Comparison of ENCODE assay signal across 25 cellular contexts in genomic region chr12:13595536-13596450, GRCh38.
DNase-seq lines count a peak whose midpoint lies in the region; ATAC-seq, FAIRE-seq and TF ChIP-seq lines count a peak whose summit lies in the region.
"Had no signal": no experiment of that assay in that cellular context is flagged by ENCODE, and none has a peak within 500 bp of the region (broad histone marks: within the 10 kb centered on the region; RNA-seq: fewer than 3 reads in every experiment).

No MANE protein-coding gene starts in this region.

- H3K79me2 ChIP-seq in H1 (ENCODE audit: control insufficient read depth in 1 of 2, insufficient read depth in 2 of 2, low read length in 2 of 2), result no peaks in the 10 kb centered on the region
- H3K79me2 ChIP-seq: parathyroid adenoma had no signal

- CTCF ChIA-PET in H1 (lab: Charles Lee; ENCODE audit: partially characterized antibody), result interaction anchor here (0.6 to 1.6 kb wide), 8 partner anchors 11 to 497 kb away, joined by 3 to 4 read pairs (median 3); no protein-coding TSS in a partner anchor
- CTCF ChIA-PET in CD4-positive, alpha-beta memory T cell (lab: Charles Lee; ENCODE audit: partially characterized antibody), result no interaction called here

- H2AK5ac ChIP-seq in H1 (ENCODE audit: low read depth, low read length), result no peak overlapping the region; the same call in 1 of the 2 replicates
- no peak overlapping the region for H2AK5ac ChIP-seq in neuronal stem cell (ENCODE audit: low read depth, low read length)

- intact Hi-C loops in CD4-positive, alpha-beta memory T cell (cut with micrococcal nuclease), result no loop called here

- ATAC-seq in GM19397 (IDR thresholded peaks at IDR 0.05; ENCODE audit: unreplicated experiment), result no peak
- no peak for ATAC-seq in GM18870 (IDR thresholded peaks at IDR 0.05; ENCODE audit: unreplicated experiment)
- ATAC-seq: activated naive CD8-positive, alpha-beta T cell treated with anti-CD3 and anti-CD28 coated beads, Interleukin-2, amount 50 U/mL, for 24 hours; body of pancreas; CD8-positive, alpha-beta T cell; effector memory CD8-positive, alpha-beta T cell; GM12878; naive thymus-derived CD8-positive, alpha-beta T cell; SK-N-SH treated with all-trans-retinoic acid at 6 μM for 48 hours had no signal

- no peak overlapping the region for H3K56ac ChIP-seq in H1 (replicated peaks; ENCODE audit: insufficient read length, low read depth, low read length)

- H2BK5ac ChIP-seq in H1 (ENCODE audit: low read depth, low read length) (0 out of 2 replicates have a peak overlapping the region, but pooled peaks have one; percentile 83), neuronal stem cell (ENCODE audit: low read length) (no peak overlapping the region)

- H4K8ac ChIP-seq in H1 (ENCODE audit: extremely low read depth, insufficient read depth, low read length) (no peak overlapping the region), neuronal stem cell (ENCODE audit: low read depth, low read length) (no peak overlapping the region)

- 28% methylated on average over 2 of the region's 2 CpGs; no CpG with 5 or more reads in 1 of the 2 experiments for WGBS in H1 (ENCODE audit: extremely low coverage in 1 of 2, insufficient coverage in 1 of 2, insufficient read length in 1 of 2, insufficient replicate concordance in 2 of 2, low coverage in 1 of 2, low lambda C conversion rate in 2 of 2, missing lambda C conversion rate in 1 of 2), 2 experiments
- WGBS in neuronal stem cell (ENCODE audit: extremely low coverage in 2 of 2, insufficient read length in 2 of 2, insufficient replicate concordance in 1 of 2), 2 donors, result no CpG with 5 or more reads among the region's 2 CpGs

- no peak overlapping the region for H3K14ac ChIP-seq in H1 (ENCODE audit: insufficient read length)
- no peak overlapping the region for H3K14ac ChIP-seq in neuronal stem cell (ENCODE audit: low read length)

- H3K23ac ChIP-seq in H1 (ENCODE audit: insufficient read length), result no peak overlapping the region
- no peak overlapping the region for H3K23ac ChIP-seq in neuronal stem cell (ENCODE audit: low read depth, low read length, poor library complexity)

- peak overlapping the region; percentile 48 for H3K4ac ChIP-seq in H1 (replicated peaks; ENCODE audit: insufficient read length, low read depth, low read length)
- H3K4ac ChIP-seq in neuronal stem cell (ENCODE audit: low read length), result no peak overlapping the region

- no peak overlapping the region for H2BK120ac ChIP-seq in H1 (replicated peaks; ENCODE audit: low read depth, low read length)
- H2BK120ac ChIP-seq in neuronal stem cell (ENCODE audit: low read depth, low read length), result no peak overlapping the region

- no peak overlapping the region for H2AFZ ChIP-seq in H1 (ENCODE audit: low read length)
- H2AFZ ChIP-seq in neuronal stem cell (ENCODE audit: low read length), result no peak overlapping the region
- H2AFZ ChIP-seq: parathyroid adenoma had no signal

- H2BK12ac ChIP-seq in H1 (ENCODE audit: low read depth, low read length), result 0 out of 2 replicates have a peak overlapping the region, but pooled peaks have one; percentile 82
- H2BK12ac ChIP-seq in neuronal stem cell (ENCODE audit: low read length), result no peak overlapping the region

- no peak overlapping the region for H3K9ac ChIP-seq in H1 (replicated peaks in 1 of 4; ENCODE audit: extremely low read depth in 1 of 4, low read depth in 3 of 4, low read length in 3 of 4)
- H3K9ac ChIP-seq in neuronal stem cell (ENCODE audit: low read depth, low read length, poor library complexity), result peak overlapping the region; percentile 24
- H3K9ac ChIP-seq: parathyroid adenoma had no signal

- no peak overlapping the region for H3K18ac ChIP-seq in H1 (ENCODE audit: extremely low read depth, low read length)
- H3K18ac ChIP-seq in neuronal stem cell (ENCODE audit: low read length), result no peak overlapping the region

- no peak overlapping the region for H3K27ac Mint-ChIP-seq in CD4-positive, alpha-beta memory T cell
- H3K27ac Mint-ChIP-seq: activated naive CD8-positive, alpha-beta T cell treated with anti-CD3 and anti-CD28 coated beads, Interleukin-2, amount 50 U/mL, for 24 hours; CD8-positive, alpha-beta T cell; effector memory CD8-positive, alpha-beta T cell; memory B cell; naive thymus-derived CD8-positive, alpha-beta T cell; T-helper 2 cell treated with Interferon-gamma antibody and Interleukin-4, amounts not matched to agents 5 μg/mL and 100 μg/mL, for 36 hours; type B pancreatic cell had no signal

- H3K27me3 ChIP-seq in H1 (replicated peaks in 1 of 4; ENCODE audit: control insufficient read depth in 3 of 4, extremely low read depth in 1 of 4, insufficient read depth in 3 of 4, low read length in 3 of 4) (no peaks in the 10 kb centered on the region), neuronal stem cell (ENCODE audit: control insufficient read depth in 3 of 3, insufficient read depth in 3 of 3, low read depth in 1 of 3, low read length in 3 of 3) (no peaks in the 10 kb centered on the region)
- H3K27me3 ChIP-seq in CD4-positive, alpha-beta memory T cell (ENCODE audit: insufficient read depth, low read length), result no peaks in the 10 kb centered on the region
- H3K27me3 ChIP-seq: body of pancreas had no signal

- no peak overlapping the region for H4K5ac ChIP-seq in H1 (ENCODE audit: insufficient read length, low read depth, low read length)

- TF ChIP-seq EP300 in H1 (IDR thresholded peaks at IDR 0.05; ENCODE audit: borderline replicate concordance in 1 of 2, low read depth in 2 of 2, low read length in 2 of 2), result no peak

- DNase-seq in DMS 273 (lab: John Stamatoyannopoulos, UW; ENCODE audit: unreplicated experiment) (peak; percentile 79), DMS 273 treated with DMSO at 0.1 percent for 48 hours (lab: John Stamatoyannopoulos, UW) (no peak), NCI-H446 (lab: John Stamatoyannopoulos, UW) (peak; percentile 19 to 34), H1 (ENCODE audit: low read depth in 1 of 2, low spot score in 2 of 2) (no peak), neuronal stem cell (ENCODE audit: low spot score) (no peak)
- DNase-seq in CD4-positive, alpha-beta memory T cell, result no peak
- DNase-seq: activated CD4-positive, alpha-beta T cell treated with anti-CD3 and anti-CD28 coated beads, Interleukin-2, amount 50 U/mL, for 48 hours; activated naive CD8-positive, alpha-beta T cell treated with anti-CD3 and anti-CD28 coated beads, Interleukin-2, amount 50 U/mL, for 24 hours; body of pancreas; CD8-positive, alpha-beta T cell; effector memory CD8-positive, alpha-beta T cell; naive thymus-derived CD8-positive, alpha-beta T cell; NCI-H1436 treated with DMSO at 0.1 percent for 48 hours had no signal

- no peak for TF ChIP-seq POLR2A in H1 (IDR thresholded peaks at IDR 0.05; ENCODE audit: control extremely low read depth in 1 of 2, low read depth in 2 of 2, low read length in 2 of 2)

- H3K4me3 ChIP-seq in H1 (ENCODE audit: extremely low read depth in 1 of 4, insufficient read depth in 2 of 4, low read depth in 3 of 4, low read length in 4 of 4), result peak overlapping the region in 1 of 4 experiments; percentile 28; a peak in 1 of 8 replicates
- H3K4me3 ChIP-seq in neuronal stem cell (ENCODE audit: low read length in 2 of 2), result no peak overlapping the region
- H3K4me3 ChIP-seq in CD4-positive, alpha-beta memory T cell (ENCODE audit: low read length in 2 of 2), result no peak overlapping the region
- H3K4me3 ChIP-seq: body of pancreas, GM12878 had no signal

- H2BK15ac ChIP-seq in H1 (ENCODE audit: low read length) (no peak overlapping the region), neuronal stem cell (ENCODE audit: low read length) (no peak overlapping the region)

- H4K20me1 ChIP-seq in H1 (replicated peaks in 1 of 2; ENCODE audit: control insufficient read depth in 1 of 2, insufficient read depth in 2 of 2, low read length in 2 of 2), result no peaks in the 10 kb centered on the region

- H3K4me1 ChIP-seq in H1 (replicated peaks in 1 of 4; ENCODE audit: control insufficient read depth in 3 of 4, insufficient read depth in 4 of 4, low read length in 3 of 4), result peaks cover 4 to 14% (median 10%) of the 10 kb centered on the region in 4 experiments; a peak in 6 of 7 replicates
- peaks cover 0 to 4% of the 10 kb centered on the region in 2 donors for H3K4me1 ChIP-seq in neuronal stem cell (ENCODE audit: control insufficient read depth in 2 of 2, insufficient read depth in 1 of 2, low read depth in 1 of 2, low read length in 2 of 2)
- H3K4me1 ChIP-seq in CD4-positive, alpha-beta memory T cell (ENCODE audit: insufficient read depth, low read length), result no peaks in the 10 kb centered on the region
- H3K4me1 ChIP-seq: body of pancreas, parathyroid adenoma had no signal

- no peaks in the 10 kb centered on the region for H3K23me2 ChIP-seq in H1 (ENCODE audit: low read depth, low read length)

- no peaks in the 10 kb centered on the region for H3K27me3 Mint-ChIP-seq in CD4-positive, alpha-beta memory T cell
- H3K27me3 Mint-ChIP-seq: effector memory CD8-positive, alpha-beta T cell; memory B cell had no signal

- no peak for TF ChIP-seq CTCF in H1 (IDR thresholded peaks at IDR 0.05; ENCODE audit: control extremely low read depth in 1 of 3, insufficient read depth in 1 of 3, low read depth in 1 of 3, low read length in 3 of 3)

- no peaks in the 10 kb centered on the region for H3K36me3 Mint-ChIP-seq in CD4-positive, alpha-beta memory T cell
- H3K36me3 Mint-ChIP-seq: CD8-positive, alpha-beta T cell; memory B cell; naive thymus-derived CD8-positive, alpha-beta T cell; type B pancreatic cell had no signal

- peak overlapping the region; percentile 23 to 49 for H3K4me2 ChIP-seq in H1 (ENCODE audit: insufficient read depth in 1 of 2, low read depth in 2 of 2, low read length in 2 of 2)
- no peak overlapping the region for H3K4me2 ChIP-seq in neuronal stem cell (ENCODE audit: insufficient read depth, low read length, poor library complexity, severe bottlenecking)

- TF ChIP-seq RAD21 in H1 (IDR thresholded peaks at IDR 0.05 in 1 of 2, conservative IDR thresholded peaks at IDR 0.05 in 1 of 2; ENCODE audit: low read depth in 2 of 2, low read length in 2 of 2), result no peak; a peak in 1 of 4 replicates

- H4K91ac ChIP-seq in H1 (replicated peaks; ENCODE audit: insufficient read length, low read length) (peak overlapping the region; percentile 78), neuronal stem cell (ENCODE audit: low read depth, low read length, poor library complexity) (no peak overlapping the region)

- POLR2A ChIA-PET in H1 (lab: Charles Lee; ENCODE audit: partially characterized antibody), result interaction anchor here (0.7 to 1.7 kb wide), 2 partner anchors 18 to 613 kb away, joined by 3 to 4 read pairs; no protein-coding TSS in a partner anchor
- POLR2A ChIA-PET in CD4-positive, alpha-beta memory T cell (lab: Charles Lee; ENCODE audit: partially characterized antibody), result no interaction called here

- H3K36me3 ChIP-seq in H1 (ENCODE audit: control insufficient read depth in 2 of 4, insufficient read depth in 4 of 4, low read length in 3 of 4) (no peaks in the 10 kb centered on the region), neuronal stem cell (replicated peaks in 1 of 2; ENCODE audit: control insufficient read depth in 2 of 2, insufficient read depth in 2 of 2, low read length in 2 of 2) (no peaks in the 10 kb centered on the region)
- no peaks in the 10 kb centered on the region for H3K36me3 ChIP-seq in CD4-positive, alpha-beta memory T cell (ENCODE audit: insufficient read depth, low read length)

- peak; percentile 81 for FAIRE-seq in H1 (lab: Jason Lieb, UNC)
- FAIRE-seq: colon, GM12878 had no signal

- no peaks in the 10 kb centered on the region for H3K9me3 ChIP-seq in H1 (ENCODE audit: insufficient read depth in 2 of 2, low read depth in 1 of 2, low read length in 1 of 2)
- H3K9me3 ChIP-seq in neuronal stem cell (replicated peaks in 1 of 2; ENCODE audit: control insufficient read depth in 2 of 2, insufficient read depth in 1 of 2, low read depth in 1 of 2, low read length in 2 of 2), result no peaks in the 10 kb centered on the region
- H3K9me3 ChIP-seq in CD4-positive, alpha-beta memory T cell (ENCODE audit: control insufficient read depth in 1 of 2, low read length in 2 of 2), result no peaks in the 10 kb centered on the region
- H3K9me3 ChIP-seq: body of pancreas had no signal

- no peak overlapping the region for H3K27ac ChIP-seq in H1 (ENCODE audit: low read depth, low read length)
- H3K27ac ChIP-seq in neuronal stem cell (replicated peaks; ENCODE audit: low read length), result no peak overlapping the region
- H3K27ac ChIP-seq in CD4-positive, alpha-beta memory T cell (ENCODE audit: low read depth, low read length), result no peak overlapping the region
- H3K27ac ChIP-seq: 22Rv1, body of pancreas, HL-60, parathyroid adenoma, RWPE1 had no signal

- H2BK20ac ChIP-seq in H1 (ENCODE audit: low read length), result peak overlapping the region; percentile 87; the same call in 1 of the 2 replicates

- peaks cover 0 to 5% (median 0%) of the 10 kb centered on the region in 8 donors for H3K9me3 Mint-ChIP-seq in CD4-positive, alpha-beta memory T cell
- H3K9me3 Mint-ChIP-seq: CD8-positive, alpha-beta T cell; memory B cell; T-helper 2 cell treated with Interferon-gamma antibody and Interleukin-4, amounts not matched to agents 5 μg/mL and 100 μg/mL, for 36 hours; type B pancreatic cell had no signal

- no peaks in the 10 kb centered on the region for H3K4me1 Mint-ChIP-seq in CD4-positive, alpha-beta memory T cell
- H3K4me1 Mint-ChIP-seq: activated naive CD8-positive, alpha-beta T cell treated with anti-CD3 and anti-CD28 coated beads, Interleukin-2, amount 50 U/mL, for 24 hours had no signal

- H3K79me1 ChIP-seq in H1 (ENCODE audit: low read depth, low read length), result no peaks in the 10 kb centered on the region
- H3K79me1 ChIP-seq in neuronal stem cell (ENCODE audit: low read depth, low read length), result no peaks in the 10 kb centered on the region

- no peak overlapping the region for H3K4me3 Mint-ChIP-seq in CD4-positive, alpha-beta memory T cell
- H3K4me3 Mint-ChIP-seq: activated naive CD8-positive, alpha-beta T cell treated with anti-CD3 and anti-CD28 coated beads, Interleukin-2, amount 50 U/mL, for 24 hours; CD8-positive, alpha-beta T cell; effector memory CD8-positive, alpha-beta T cell; memory B cell; naive thymus-derived CD8-positive, alpha-beta T cell; T-helper 2 cell treated with Interferon-gamma antibody and Interleukin-4, amounts not matched to agents 5 μg/mL and 100 μg/mL, for 36 hours; type B pancreatic cell had no signal

Comparison
In these comparisons a context has a peak if more than half of its experiments do, and no peak if none do; other contexts are left out.
1. DNase-seq: peak in DMS 273 (single experiment) and NCI-H446 (2 of 2); none in DMS 273 treated with DMSO at 0.1 percent for 48 hours (single experiment), H1 (0 of 2), neuronal stem cell (single experiment) and CD4-positive, alpha-beta memory T cell (0 of 5).